In the genomic region with DNA sequence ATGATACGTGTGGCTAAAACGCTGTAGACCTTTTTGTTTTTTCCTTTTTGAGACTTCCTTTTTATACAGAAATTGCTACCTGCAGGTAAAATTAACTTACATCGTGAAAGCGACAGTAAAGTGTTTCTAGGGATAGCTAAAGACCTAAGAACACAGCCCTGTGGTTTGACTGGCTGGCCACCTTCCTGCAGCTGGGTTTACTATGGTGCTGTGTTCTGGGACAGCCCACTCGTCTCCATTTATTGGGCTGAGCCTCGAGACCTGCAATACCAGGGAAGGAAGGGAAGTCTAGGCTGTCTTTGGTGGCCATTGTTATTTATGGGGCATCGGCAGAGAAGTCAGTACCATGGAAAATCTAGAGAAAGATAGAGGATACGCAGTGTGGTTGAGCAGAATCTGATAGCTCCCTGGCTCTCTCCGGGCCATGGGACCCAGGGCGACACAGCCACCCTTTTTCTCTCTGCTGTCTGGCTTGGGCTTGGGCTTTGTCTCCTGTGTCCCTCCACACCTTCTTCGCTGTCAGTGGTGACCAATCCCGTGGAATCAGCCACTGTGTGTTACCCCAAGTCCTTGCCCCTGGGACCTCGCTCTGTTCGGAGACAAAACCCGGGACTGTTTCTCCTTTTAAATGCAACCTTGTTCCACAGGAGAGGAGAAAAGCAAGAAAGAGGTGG, we compare ENCODE assay signal across 2 cellular contexts.
TF ChIP-seq lines count a peak whose summit lies in the region.

No MANE protein-coding gene starts in this region.

TF ChIP-seq in HCT116, 20 proteins besides CTCF, POLR2A, EP300 and RAD21:
- no peak for TF ChIP-seq JUND (IDR thresholded peaks at IDR 0.05)
- TF ChIP-seq YY1 (IDR thresholded peaks at IDR 0.05; ENCODE audit: extremely low read depth, insufficient replicate concordance, low read depth, low read length), result no peak
- no peak for TF ChIP-seq SP1 (IDR thresholded peaks at IDR 0.05; ENCODE audit: low read depth)
- TF ChIP-seq EZH2phosphoT487 (IDR thresholded peaks at IDR 0.05; ENCODE audit: borderline replicate concordance), result no peak
- TF ChIP-seq CBX3 (IDR thresholded peaks at IDR 0.05; ENCODE audit: low read depth), result no peak
- no peak for TF ChIP-seq SIN3A (IDR thresholded peaks at IDR 0.05; ENCODE audit: low read depth)
- TF ChIP-seq, protein P1, sequence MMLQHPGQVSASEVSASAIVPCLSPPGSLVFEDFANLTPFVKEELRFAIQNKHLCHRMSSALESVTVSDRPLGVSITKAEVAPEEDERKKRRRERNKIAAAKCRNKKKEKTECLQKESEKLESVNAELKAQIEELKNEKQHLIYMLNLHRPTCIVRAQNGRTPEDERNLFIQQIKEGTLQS (IDR thresholded peaks at IDR 0.05), result no peak
- TF ChIP-seq, protein P2, sequence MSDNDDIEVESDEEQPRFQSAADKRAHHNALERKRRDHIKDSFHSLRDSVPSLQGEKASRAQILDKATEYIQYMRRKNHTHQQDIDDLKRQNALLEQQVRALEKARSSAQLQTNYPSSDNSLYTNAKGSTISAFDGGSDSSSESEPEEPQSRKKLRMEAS (IDR thresholded peaks at IDR 0.05), result no peak
- TF ChIP-seq ZFX (IDR thresholded peaks at IDR 0.05), result no peak
- no peak for TF ChIP-seq CEBPB (IDR thresholded peaks at IDR 0.05; ENCODE audit: low read depth)
- no peak for TF ChIP-seq ZNF274 (IDR thresholded peaks at IDR 0.05; ENCODE audit: low read depth, low read length)
- TF ChIP-seq, protein P3, sequence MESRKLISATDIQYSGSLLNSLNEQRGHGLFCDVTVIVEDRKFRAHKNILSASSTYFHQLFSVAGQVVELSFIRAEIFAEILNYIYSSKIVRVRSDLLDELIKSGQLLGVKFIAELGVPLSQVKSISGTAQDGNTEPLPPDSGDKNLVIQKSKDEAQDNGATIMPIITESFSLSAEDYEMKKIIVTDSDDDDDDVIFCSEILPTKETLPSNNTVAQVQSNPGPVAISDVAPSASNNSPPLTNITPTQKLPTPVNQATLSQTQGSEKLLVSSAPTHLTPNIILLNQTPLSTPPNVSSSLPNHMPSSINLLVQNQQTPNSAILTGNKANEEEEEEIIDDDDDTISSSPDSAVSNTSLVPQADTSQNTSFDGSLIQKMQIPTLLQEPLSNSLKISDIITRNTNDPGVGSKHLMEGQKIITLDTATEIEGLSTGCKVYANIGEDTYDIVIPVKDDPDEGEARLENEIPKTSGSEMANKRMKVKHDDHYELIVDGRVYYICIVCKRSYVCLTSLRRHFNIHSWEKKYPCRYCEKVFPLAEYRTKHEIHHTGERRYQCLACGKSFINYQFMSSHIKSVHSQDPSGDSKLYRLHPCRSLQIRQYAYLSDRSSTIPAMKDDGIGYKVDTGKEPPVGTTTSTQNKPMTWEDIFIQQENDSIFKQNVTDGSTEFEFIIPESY (IDR thresholded peaks at IDR 0.05; ENCODE audit: extremely low read depth, insufficient replicate concordance, low read length), result no peak
- TF ChIP-seq FOSL1 (IDR thresholded peaks at IDR 0.05; ENCODE audit: low read depth), result no peak
- TF ChIP-seq, protein P4, sequence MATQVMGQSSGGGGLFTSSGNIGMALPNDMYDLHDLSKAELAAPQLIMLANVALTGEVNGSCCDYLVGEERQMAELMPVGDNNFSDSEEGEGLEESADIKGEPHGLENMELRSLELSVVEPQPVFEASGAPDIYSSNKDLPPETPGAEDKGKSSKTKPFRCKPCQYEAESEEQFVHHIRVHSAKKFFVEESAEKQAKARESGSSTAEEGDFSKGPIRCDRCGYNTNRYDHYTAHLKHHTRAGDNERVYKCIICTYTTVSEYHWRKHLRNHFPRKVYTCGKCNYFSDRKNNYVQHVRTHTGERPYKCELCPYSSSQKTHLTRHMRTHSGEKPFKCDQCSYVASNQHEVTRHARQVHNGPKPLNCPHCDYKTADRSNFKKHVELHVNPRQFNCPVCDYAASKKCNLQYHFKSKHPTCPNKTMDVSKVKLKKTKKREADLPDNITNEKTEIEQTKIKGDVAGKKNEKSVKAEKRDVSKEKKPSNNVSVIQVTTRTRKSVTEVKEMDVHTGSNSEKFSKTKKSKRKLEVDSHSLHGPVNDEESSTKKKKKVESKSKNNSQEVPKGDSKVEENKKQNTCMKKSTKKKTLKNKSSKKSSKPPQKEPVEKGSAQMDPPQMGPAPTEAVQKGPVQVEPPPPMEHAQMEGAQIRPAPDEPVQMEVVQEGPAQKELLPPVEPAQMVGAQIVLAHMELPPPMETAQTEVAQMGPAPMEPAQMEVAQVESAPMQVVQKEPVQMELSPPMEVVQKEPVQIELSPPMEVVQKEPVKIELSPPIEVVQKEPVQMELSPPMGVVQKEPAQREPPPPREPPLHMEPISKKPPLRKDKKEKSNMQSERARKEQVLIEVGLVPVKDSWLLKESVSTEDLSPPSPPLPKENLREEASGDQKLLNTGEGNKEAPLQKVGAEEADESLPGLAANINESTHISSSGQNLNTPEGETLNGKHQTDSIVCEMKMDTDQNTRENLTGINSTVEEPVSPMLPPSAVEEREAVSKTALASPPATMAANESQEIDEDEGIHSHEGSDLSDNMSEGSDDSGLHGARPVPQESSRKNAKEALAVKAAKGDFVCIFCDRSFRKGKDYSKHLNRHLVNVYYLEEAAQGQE (IDR thresholded peaks at IDR 0.05; ENCODE audit: low read depth), result no peak
- TF ChIP-seq SRF (IDR thresholded peaks at IDR 0.05; ENCODE audit: low read depth), result no peak
- no peak for TF ChIP-seq ELF1 (IDR thresholded peaks at IDR 0.05; ENCODE audit: borderline replicate concordance, low read depth)

TF ChIP-seq in K562, 482 proteins besides CTCF, POLR2A, EP300 and RAD21:
- TF ChIP-seq ELF4 (CRISPR knock-in tag; IDR thresholded peaks at IDR 0.05) (no peak), FOXK2 (conservative IDR thresholded peaks at IDR 0.05 in 1 of 2, IDR thresholded peaks at IDR 0.05 in 1 of 2; ENCODE audit: low read depth in 2 of 2) (0 out of 4 replicates have a peak, but pooled peaks of 1 of the 2 experiments have one; percentile 16), WHSC1 (IDR thresholded peaks at IDR 0.05; ENCODE audit: low read length) (peak; percentile 20), HNRNPL (IDR thresholded peaks at IDR 0.05; ENCODE audit: low read depth, low read length) (no peak), ZNF311 (CRISPR knock-in tag; IDR thresholded peaks at IDR 0.05) (peak; percentile 13; the same call in 1 of the 2 replicates), IFI16 (CRISPR knock-in tag; IDR thresholded peaks at IDR 0.05) (peak; percentile 26; the same call in 1 of the 2 replicates), ZFP30 (CRISPR knock-in tag; IDR thresholded peaks at IDR 0.05; ENCODE audit: borderline replicate concordance) (no peak), NR4A1 (CRISPR knock-in tag; IDR thresholded peaks at IDR 0.05) (no peak), NR4A1 (tag; IDR thresholded peaks at IDR 0.05) (no peak), PTRF (tag; IDR thresholded peaks at IDR 0.05) (no peak), DPF2 (IDR thresholded peaks at IDR 0.05) (0 out of 2 replicates have a peak, but pooled peaks have one; percentile 11), ZBTB17 (CRISPR knock-in tag; IDR thresholded peaks at IDR 0.05) (0 out of 2 replicates have a peak, but pooled peaks have one; percentile 18), ZZZ3 (IDR thresholded peaks at IDR 0.05) (no peak)
- TF ChIP-seq, protein P5, sequence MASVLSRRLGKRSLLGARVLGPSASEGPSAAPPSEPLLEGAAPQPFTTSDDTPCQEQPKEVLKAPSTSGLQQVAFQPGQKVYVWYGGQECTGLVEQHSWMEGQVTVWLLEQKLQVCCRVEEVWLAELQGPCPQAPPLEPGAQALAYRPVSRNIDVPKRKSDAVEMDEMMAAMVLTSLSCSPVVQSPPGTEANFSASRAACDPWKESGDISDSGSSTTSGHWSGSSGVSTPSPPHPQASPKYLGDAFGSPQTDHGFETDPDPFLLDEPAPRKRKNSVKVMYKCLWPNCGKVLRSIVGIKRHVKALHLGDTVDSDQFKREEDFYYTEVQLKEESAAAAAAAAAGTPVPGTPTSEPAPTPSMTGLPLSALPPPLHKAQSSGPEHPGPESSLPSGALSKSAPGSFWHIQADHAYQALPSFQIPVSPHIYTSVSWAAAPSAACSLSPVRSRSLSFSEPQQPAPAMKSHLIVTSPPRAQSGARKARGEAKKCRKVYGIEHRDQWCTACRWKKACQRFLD (CRISPR knock-in tag; IDR thresholded peaks at IDR 0.05), result 0 out of 2 replicates have a peak, but pooled peaks have one; percentile 20
- TF ChIP-seq, protein P6, sequence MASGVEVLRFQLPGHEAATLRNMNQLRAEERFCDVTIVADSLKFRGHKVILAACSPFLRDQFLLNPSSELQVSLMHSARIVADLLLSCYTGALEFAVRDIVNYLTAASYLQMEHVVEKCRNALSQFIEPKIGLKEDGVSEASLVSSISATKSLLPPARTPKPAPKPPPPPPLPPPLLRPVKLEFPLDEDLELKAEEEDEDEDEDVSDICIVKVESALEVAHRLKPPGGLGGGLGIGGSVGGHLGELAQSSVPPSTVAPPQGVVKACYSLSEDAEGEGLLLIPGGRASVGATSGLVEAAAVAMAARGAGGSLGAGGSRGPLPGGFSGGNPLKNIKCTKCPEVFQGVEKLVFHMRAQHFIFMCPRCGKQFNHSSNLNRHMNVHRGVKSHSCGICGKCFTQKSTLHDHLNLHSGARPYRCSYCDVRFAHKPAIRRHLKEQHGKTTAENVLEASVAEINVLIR (CRISPR knock-in tag; IDR thresholded peaks at IDR 0.05), result 0 out of 2 replicates have a peak, but pooled peaks have one; percentile 7
- TF ChIP-seq, protein P7, sequence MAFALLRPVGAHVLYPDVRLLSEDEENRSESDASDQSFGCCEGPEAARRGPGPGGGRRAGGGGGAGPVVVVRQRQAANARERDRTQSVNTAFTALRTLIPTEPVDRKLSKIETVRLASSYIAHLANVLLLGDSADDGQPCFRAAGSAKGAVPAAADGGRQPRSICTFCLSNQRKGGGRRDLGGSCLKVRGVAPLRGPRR (CRISPR knock-in tag; IDR thresholded peaks at IDR 0.05), result no peak
- TF ChIP-seq, protein P8, sequence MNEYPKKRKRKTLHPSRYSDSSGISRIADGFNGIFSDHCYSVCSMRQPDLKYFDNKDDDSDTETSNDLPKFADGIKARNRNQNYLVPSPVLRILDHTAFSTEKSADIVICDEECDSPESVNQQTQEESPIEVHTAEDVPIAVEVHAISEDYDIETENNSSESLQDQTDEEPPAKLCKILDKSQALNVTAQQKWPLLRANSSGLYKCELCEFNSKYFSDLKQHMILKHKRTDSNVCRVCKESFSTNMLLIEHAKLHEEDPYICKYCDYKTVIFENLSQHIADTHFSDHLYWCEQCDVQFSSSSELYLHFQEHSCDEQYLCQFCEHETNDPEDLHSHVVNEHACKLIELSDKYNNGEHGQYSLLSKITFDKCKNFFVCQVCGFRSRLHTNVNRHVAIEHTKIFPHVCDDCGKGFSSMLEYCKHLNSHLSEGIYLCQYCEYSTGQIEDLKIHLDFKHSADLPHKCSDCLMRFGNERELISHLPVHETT (CRISPR knock-in tag; conservative IDR thresholded peaks at IDR 0.05 in 1 of 2, IDR thresholded peaks at IDR 0.05 in 1 of 2), result 0 out of 4 replicates have a peak, but pooled peaks of 1 of the 2 experiments have one; percentile 20
TF ChIP-seq in K562: peak in this region for 9.
